10 cellular contexts compared by ENCODE assay signal in genomic region chr10:87816163-87816841, GRCh38. TPM values are rescaled to one million over a fixed set of nuclear protein-coding genes. Genes with fewer than 3 reads are reported as not detected.
A peak's percentile ranks its signal among the peaks of the same experiment; 100 is the strongest.
DNase-seq lines count a peak whose midpoint lies in the region; ATAC-seq, FAIRE-seq and TF ChIP-seq lines count a peak whose summit lies in the region.
"Had no signal": no experiment of that assay in that cellular context is flagged by ENCODE, and none has a peak within 500 bp of the region (broad histone marks: within the 10 kb centered on the region; RNA-seq: fewer than 3 reads in every experiment).

No MANE protein-coding gene starts in this region.

- H3K9me3 ChIP-seq in Karpas-422 (ENCODE audit: low read length): no peaks in the 10 kb centered on the region
- no peaks in the 10 kb centered on the region for H3K9me3 ChIP-seq in neural cell (ENCODE audit: low read length)

- no peak for TF ChIP-seq RAD21 in neural cell (conservative IDR thresholded peaks at IDR 0.05)

- no peak for FAIRE-seq in bronchial epithelial cell (lab: Jason Lieb, UNC)

- ATAC-seq in GM18873 (IDR thresholded peaks at IDR 0.05; ENCODE audit: low FRiP score, unreplicated experiment): no peak

- H3K9me2 ChIP-seq in Karpas-422 (replicated peaks; ENCODE audit: insufficient read depth, low read length): no peaks in the 10 kb centered on the region
- H3K9me2 ChIP-seq in neural cell (ENCODE audit: insufficient read depth, low read length): no peaks in the 10 kb centered on the region

- DNase-seq in DMS 273 (lab: John Stamatoyannopoulos, UW; ENCODE audit: unreplicated experiment) (peak; percentile 3), DMS 273 treated with DMSO at 0.1 percent for 48 hours (lab: John Stamatoyannopoulos, UW) (no peak), Karpas-422 (no peak), bronchial epithelial cell (ENCODE audit: low read depth) (no peak), GM19240 (ENCODE audit: insufficient read length, low spot score) (no peak), amniotic stem cell (lab: John Stamatoyannopoulos, UW) (no peak)
- DNase-seq: dermis blood vessel endothelial cell, NCI-H748 treated with DMSO at 0.1 percent for 48 hours had no signal

- H3K4me2 ChIP-seq in Karpas-422 (ENCODE audit: low read depth, low read length, poor library complexity, severe bottlenecking) (peak overlapping the region; percentile 93), neural cell (ENCODE audit: low read length) (peak overlapping the region; percentile 72)

- H4K20me1 ChIP-seq in Karpas-422 (ENCODE audit: insufficient read depth, low read depth, low read length): no peaks in the 10 kb centered on the region
- H4K20me1 ChIP-seq in neural cell (ENCODE audit: insufficient read depth): no peaks in the 10 kb centered on the region

- H3K4me3 ChIP-seq in Karpas-422 (ENCODE audit: low read length): peak overlapping the region; percentile 88
- peak overlapping the region; percentile 48 for H3K4me3 ChIP-seq in bronchial epithelial cell (ENCODE audit: low read depth, low read length)
- peak overlapping the region; percentile 80 for H3K4me3 ChIP-seq in neural cell (ENCODE audit: low read length)

- no peak for TF ChIP-seq EP300 in neural cell (conservative IDR thresholded peaks at IDR 0.05; ENCODE audit: poor library complexity, severe bottlenecking)

- H3K27ac ChIP-seq in Karpas-422 (ENCODE audit: low read length) (peak overlapping the region; percentile 88), neural cell (ENCODE audit: low read length) (peak overlapping the region; percentile 89)

- peaks cover 64% of the 10 kb centered on the region for H3K79me2 ChIP-seq in Karpas-422 (ENCODE audit: low read length)
- peaks cover 62% of the 10 kb centered on the region for H3K79me2 ChIP-seq in neural cell (replicated peaks; ENCODE audit: insufficient read depth, low read length)

- peaks cover 28% of the 10 kb centered on the region for H3K36me3 ChIP-seq in Karpas-422 (ENCODE audit: insufficient read depth, low read length)
- H3K36me3 ChIP-seq in bronchial epithelial cell (ENCODE audit: control insufficient read depth, insufficient read depth, low read length): peaks cover 3% of the 10 kb centered on the region
- H3K36me3 ChIP-seq in neural cell (ENCODE audit: insufficient read depth, low read length): no peaks in the 10 kb centered on the region

- H3K4me1 ChIP-seq in Karpas-422 (ENCODE audit: low read length): peaks cover 32% of the 10 kb centered on the region

- H2AFZ ChIP-seq in Karpas-422 (ENCODE audit: low read length) (no peak overlapping the region), neural cell (ENCODE audit: low read depth, low read length) (no peak overlapping the region)

- TF ChIP-seq CTCF in bronchial epithelial cell (IDR thresholded peaks at IDR 0.05; ENCODE audit: insufficient read depth, low read length, severe bottlenecking) (peak; percentile 11), neural cell (IDR thresholded peaks at IDR 0.05; ENCODE audit: poor library complexity, severe bottlenecking) (peak; percentile 5)

- H3K27me3 ChIP-seq in Karpas-422 (ENCODE audit: low read length): no peaks in the 10 kb centered on the region
- no peaks in the 10 kb centered on the region for H3K27me3 ChIP-seq in bronchial epithelial cell (ENCODE audit: control insufficient read depth, insufficient read depth, low read length)
- no peaks in the 10 kb centered on the region for H3K27me3 ChIP-seq in neural cell (ENCODE audit: insufficient read depth, low read depth, low read length)

- peak overlapping the region; percentile 92 for H3K9ac ChIP-seq in Karpas-422 (ENCODE audit: low read length)
- H3K9ac ChIP-seq in neural cell (ENCODE audit: low read length): no peak overlapping the region

- peaks cover 4% of the 10 kb centered on the region for H3F3A ChIP-seq in neural cell (ENCODE audit: insufficient read depth, low read length, poor library complexity, severe bottlenecking)

TF ChIP-seq in neural cell, 6 proteins besides CTCF, POLR2A, EP300 and RAD21:
- TF ChIP-seq MXI1 (conservative IDR thresholded peaks at IDR 0.05; ENCODE audit: poor library complexity, severe bottlenecking): no peak
- no peak for TF ChIP-seq TAF1 (IDR thresholded peaks at IDR 0.05; ENCODE audit: low read depth)
- TF ChIP-seq SMC3 (conservative IDR thresholded peaks at IDR 0.05; ENCODE audit: poor library complexity): no peak
- TF ChIP-seq, protein P1, sequence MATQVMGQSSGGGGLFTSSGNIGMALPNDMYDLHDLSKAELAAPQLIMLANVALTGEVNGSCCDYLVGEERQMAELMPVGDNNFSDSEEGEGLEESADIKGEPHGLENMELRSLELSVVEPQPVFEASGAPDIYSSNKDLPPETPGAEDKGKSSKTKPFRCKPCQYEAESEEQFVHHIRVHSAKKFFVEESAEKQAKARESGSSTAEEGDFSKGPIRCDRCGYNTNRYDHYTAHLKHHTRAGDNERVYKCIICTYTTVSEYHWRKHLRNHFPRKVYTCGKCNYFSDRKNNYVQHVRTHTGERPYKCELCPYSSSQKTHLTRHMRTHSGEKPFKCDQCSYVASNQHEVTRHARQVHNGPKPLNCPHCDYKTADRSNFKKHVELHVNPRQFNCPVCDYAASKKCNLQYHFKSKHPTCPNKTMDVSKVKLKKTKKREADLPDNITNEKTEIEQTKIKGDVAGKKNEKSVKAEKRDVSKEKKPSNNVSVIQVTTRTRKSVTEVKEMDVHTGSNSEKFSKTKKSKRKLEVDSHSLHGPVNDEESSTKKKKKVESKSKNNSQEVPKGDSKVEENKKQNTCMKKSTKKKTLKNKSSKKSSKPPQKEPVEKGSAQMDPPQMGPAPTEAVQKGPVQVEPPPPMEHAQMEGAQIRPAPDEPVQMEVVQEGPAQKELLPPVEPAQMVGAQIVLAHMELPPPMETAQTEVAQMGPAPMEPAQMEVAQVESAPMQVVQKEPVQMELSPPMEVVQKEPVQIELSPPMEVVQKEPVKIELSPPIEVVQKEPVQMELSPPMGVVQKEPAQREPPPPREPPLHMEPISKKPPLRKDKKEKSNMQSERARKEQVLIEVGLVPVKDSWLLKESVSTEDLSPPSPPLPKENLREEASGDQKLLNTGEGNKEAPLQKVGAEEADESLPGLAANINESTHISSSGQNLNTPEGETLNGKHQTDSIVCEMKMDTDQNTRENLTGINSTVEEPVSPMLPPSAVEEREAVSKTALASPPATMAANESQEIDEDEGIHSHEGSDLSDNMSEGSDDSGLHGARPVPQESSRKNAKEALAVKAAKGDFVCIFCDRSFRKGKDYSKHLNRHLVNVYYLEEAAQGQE (IDR thresholded peaks at IDR 0.05; ENCODE audit: borderline replicate concordance): no peak
- TF ChIP-seq POLR2AphosphoS5 (IDR thresholded peaks at IDR 0.05): no peak
- TF ChIP-seq EZH2 (IDR thresholded peaks at IDR 0.05; ENCODE audit: borderline replicate concordance, insufficient read depth, low read length, poor library complexity, severe bottlenecking): no peak
TF ChIP-seq in neural cell: peak in this region for 0.

RNA-seq across cellular contexts. Expression of gene ATAD1, which starts 1.7 kb away (rescaled TPM):
- 21.8 and 41.6 TPM in 2 replicates for total RNA-seq in Karpas-422 (2014; rRNA removed; shearing (Covaris generic); ENCODE audit: low replicate concordance)
- total RNA-seq in bronchial epithelial cell: 63.0 and 73.7 TPM in 2 replicates
- 136 and 165 TPM in 2 replicates for polyA plus RNA-seq in neural cell
- 165 and 188 TPM in 2 replicates for polyA minus RNA-seq in neural cell

RNA-seq across cellular contexts. Expression of gene KLLN, which starts 47.0 kb away (rescaled TPM):
- 1.1 and 2.0 TPM in 2 replicates for total RNA-seq in Karpas-422 (2014; rRNA removed; shearing (Covaris generic); ENCODE audit: low replicate concordance)
- total RNA-seq in bronchial epithelial cell: 0.13 and 0.26 TPM in 2 replicates
- polyA plus RNA-seq in neural cell: 0.30 and 0.77 TPM in 2 replicates
- 2.8 and 2.9 TPM in 2 replicates for polyA minus RNA-seq in neural cell

RNA-seq across cellular contexts. Expression of gene PTEN, which starts 47.1 kb away (rescaled TPM):
- total RNA-seq in Karpas-422 (2014; rRNA removed; shearing (Covaris generic); ENCODE audit: low replicate concordance): 161 and 281 TPM in 2 replicates
- total RNA-seq in bronchial epithelial cell: 90.0 and 101 TPM in 2 replicates
- 47.3 and 50.4 TPM in 2 replicates for polyA plus RNA-seq in neural cell
- 218 and 240 TPM in 2 replicates for polyA minus RNA-seq in neural cell
